ENCODE assay signal across 8 cellular contexts in genomic region chr16:117381-118365, GRCh38. TPM values are rescaled to one million over a fixed set of nuclear protein-coding genes. Genes with fewer than 3 reads are reported as not detected.
DNase-seq lines count a peak whose midpoint lies in the region; ATAC-seq and TF ChIP-seq lines count a peak whose summit lies in the region.

No MANE protein-coding gene starts in this region.

- CTCF ChIA-PET in AG04449 (lab: Yijun Ruan, JAX): interaction anchor here (0.8 to 8.8 kb wide), 25 partner anchors 11 to 244 kb away, joined by 3 to 120 read pairs (median 4); partner anchors contain the start of genes HBQ1, LUC7L and NPRL3

- no peak overlapping the region for H3K4me3 Mint-ChIP-seq in stimulated activated naive B cell treated with anti-CD40 and anti-IgM and Interleukin-4, amounts not matched to agents 10 μg/mL and 1 μg/mL and 100 μg/mL, for 72 hours

- TF ChIP-seq CTCF in AG04449 (IDR thresholded peaks at IDR 0.05; ENCODE audit: insufficient read depth, low read length, missing control alignments): peak; percentile 70

- intact Hi-C loops in posterior vena cava (cut with DNase I): no loop called here

- peaks cover 10 to 12% of the 10 kb centered on the region in 2 donors for H3K4me1 Mint-ChIP-seq in stimulated activated naive B cell treated with anti-CD40 and anti-IgM and Interleukin-4, amounts not matched to agents 10 μg/mL and 1 μg/mL and 100 μg/mL, for 72 hours

- POLR2A ChIA-PET in AG04449 (lab: Yijun Ruan, JAX): no interaction called here

- no peaks in the 10 kb centered on the region for H3K27me3 Mint-ChIP-seq in stimulated activated naive B cell treated with anti-CD40 and anti-IgM and Interleukin-4, amounts not matched to agents 10 μg/mL and 1 μg/mL and 100 μg/mL, for 72 hours

- no peak overlapping the region for H3K27ac Mint-ChIP-seq in stimulated activated naive B cell treated with anti-CD40 and anti-IgM and Interleukin-4, amounts not matched to agents 10 μg/mL and 1 μg/mL and 100 μg/mL, for 72 hours

- peaks cover 25 to 38% of the 10 kb centered on the region in 2 donors for H3K36me3 Mint-ChIP-seq in stimulated activated naive B cell treated with anti-CD40 and anti-IgM and Interleukin-4, amounts not matched to agents 10 μg/mL and 1 μg/mL and 100 μg/mL, for 72 hours

- no peak overlapping the region for H3K4me3 ChIP-seq in AG04449 (ENCODE audit: low read depth, low read length)

- peak; percentile 88 for ATAC-seq in stimulated activated naive B cell treated with anti-CD40 and anti-IgM and Interleukin-4, amounts not matched to agents 10 μg/mL and 1 μg/mL and 100 μg/mL, for 72 hours (replicated peaks)

- H3K9me3 Mint-ChIP-seq in stimulated activated naive B cell treated with anti-CD40 and anti-IgM and Interleukin-4, amounts not matched to agents 10 μg/mL and 1 μg/mL and 100 μg/mL, for 72 hours: no peaks in the 10 kb centered on the region

- DNase-seq in AG04449 (ENCODE audit: low read depth, low spot score) (no peak), GM19240 (ENCODE audit: insufficient read length, low spot score) (peak; percentile 50), NCI-H460 (ENCODE audit: extremely low read depth, low read depth) (peak; percentile 34), dedifferentiated amniotic fluid mesenchymal stem cell (ENCODE audit: extremely low spot score) (peak; percentile 39), mucosa of gallbladder (ENCODE audit: low spot score) (peak; percentile 43), posterior vena cava (ENCODE audit: low spot score) (no peak)
- DNase-seq in activated CD4-positive, alpha-beta T cell treated with anti-CD3 and anti-CD28 coated beads for 48 hours: peak; percentile 76
- peak; percentile 34 for DNase-seq in stimulated activated naive B cell treated with anti-CD40 and anti-IgM and Interleukin-4, amounts not matched to agents 10 μg/mL and 1 μg/mL and 100 μg/mL, for 72 hours

RNA-seq across cellular contexts. Expression of gene NPRL3, which starts 20.8 kb away (rescaled TPM):
- 20.9 and 21.3 TPM in 2 replicates for total RNA-seq in NCI-H460 (2014; rRNA removed; shearing (Covaris generic))
- polyA plus RNA-seq in NCI-H460 (2014; cell fraction: nucleus; rRNA removed): 26.8 and 51.5 TPM in 2 replicates
- total RNA-seq in mucosa of gallbladder (29.5 TPM), posterior vena cava (10 to 100 TPM; 13.2 to 22.1 TPM)

RNA-seq across cellular contexts. Expression of gene HBZ, which starts 34.8 kb away (rescaled TPM):
- total RNA-seq in NCI-H460 (2014; rRNA removed; shearing (Covaris generic)): not detected in 2 replicates
- not detected in 2 replicates for polyA plus RNA-seq in NCI-H460 (2014; cell fraction: nucleus; rRNA removed)
- total RNA-seq in mucosa of gallbladder: 0.95 TPM
- not detected for total RNA-seq in posterior vena cava

RNA-seq across cellular contexts. Expression of gene MPG, which starts 39.6 kb away (rescaled TPM):
- total RNA-seq in NCI-H460 (2014; rRNA removed; shearing (Covaris generic)): 84.4 and 136 TPM in 2 replicates
- 136 and 185 TPM in 2 replicates for polyA plus RNA-seq in NCI-H460 (2014; cell fraction: nucleus; rRNA removed)
- total RNA-seq in mucosa of gallbladder (48.8 TPM), posterior vena cava (10 to 100 TPM; 42.2 to 45.6 TPM)

RNA-seq across cellular contexts. Expression of gene RHBDF1, which starts 45.2 kb away (rescaled TPM):
- total RNA-seq in NCI-H460 (2014; rRNA removed; shearing (Covaris generic)): 22.2 and 23.3 TPM in 2 replicates
- 99.6 and 117 TPM in 2 replicates for polyA plus RNA-seq in NCI-H460 (2014; cell fraction: nucleus; rRNA removed)
- total RNA-seq in mucosa of gallbladder: 50.6 TPM
- total RNA-seq in posterior vena cava: 10 to 100 TPM; 39.5 to 39.7 TPM

RNA-seq across cellular contexts. Expression of gene HBM, which starts 48.1 kb away (rescaled TPM):
- total RNA-seq in NCI-H460 (2014; rRNA removed; shearing (Covaris generic)): not detected in 2 replicates
- polyA plus RNA-seq in NCI-H460 (2014; cell fraction: nucleus; rRNA removed): not detected in 2 replicates
- total RNA-seq in mucosa of gallbladder (not detected), posterior vena cava (1 to 10 TPM in 1 of 2 donors, under 1 TPM in 1; 0.90 to 1.5 TPM)

Comparison
In these comparisons a context has a peak if more than half of its experiments do, and no peak if none do; other contexts are left out.
1. DNase-seq: peak in GM19240 (single experiment), NCI-H460 (single experiment), activated CD4-positive, alpha-beta T cell treated with anti-CD3 and anti-CD28 coated beads for 48 hours (single experiment), dedifferentiated amniotic fluid mesenchymal stem cell (single experiment), mucosa of gallbladder (single experiment) and stimulated activated naive B cell treated with anti-CD40 and anti-IgM and Interleukin-4, amounts not matched to agents 10 μg/mL and 1 μg/mL and 100 μg/mL, for 72 hours (single experiment); none in AG04449 (single experiment) and posterior vena cava (single experiment).